8 cellular contexts compared by ENCODE assay signal in the genomic region with DNA sequence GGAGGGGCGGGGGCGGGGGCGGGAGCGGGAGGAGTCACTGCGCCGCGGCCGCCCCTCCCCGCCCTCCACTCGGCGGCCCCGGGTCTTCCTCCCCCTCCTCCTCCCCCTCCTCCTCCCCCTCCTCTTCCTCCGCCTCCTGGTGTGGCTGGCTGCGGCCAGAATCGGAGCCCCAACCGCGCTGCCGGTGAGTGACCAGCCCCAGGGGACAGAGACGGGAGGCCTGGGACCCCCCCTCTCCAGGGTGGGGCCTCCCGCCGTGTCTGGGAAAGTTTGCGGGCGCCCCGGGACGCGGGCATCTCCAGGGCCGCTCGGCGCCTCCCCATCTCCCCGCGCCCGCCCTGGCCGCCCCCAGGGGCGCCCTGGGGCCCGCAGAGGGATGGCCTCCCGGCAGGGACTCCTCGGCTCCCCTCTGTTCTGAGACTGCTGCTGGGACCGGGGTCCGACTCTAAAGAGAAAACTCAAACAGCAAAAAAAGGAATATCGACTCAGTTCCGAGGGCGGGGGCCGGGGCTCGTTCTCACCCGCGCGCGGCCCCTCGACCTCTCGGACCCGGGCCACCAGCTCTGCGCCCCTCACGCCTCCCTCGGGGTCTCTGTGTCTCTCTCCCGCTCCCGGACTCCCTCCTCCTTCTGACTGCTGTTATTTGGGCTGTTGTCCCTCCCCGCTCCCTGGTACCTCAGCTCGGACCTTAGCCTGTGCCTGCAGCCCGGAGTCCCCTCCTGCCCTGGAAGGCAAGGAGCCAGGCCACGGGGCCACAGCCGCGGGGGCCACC. TPM values are rescaled to one million over a fixed set of nuclear protein-coding genes. Genes with fewer than 3 reads are reported as not detected.
DNase-seq lines count a peak whose midpoint lies in the region; ATAC-seq and TF ChIP-seq lines count a peak whose summit lies in the region.

Gene STON1, plus strand, starts transcription at position 122 of the 772 bp plus-strand sequence. CDS start 50,480 bp downstream, outside the sequence.

- H3K4me1 Mint-ChIP-seq in IgD-negative memory B cell, result peaks cover 3 to 9% (median 5%) of the 10 kb centered on the region in 3 donors
- H3K4me1 Mint-ChIP-seq in naive B cell, result peaks cover 20 to 23% (median 21%) of the 10 kb centered on the region in 3 donors

- H3K36me3 ChIP-seq in esophagus squamous epithelium, result no peaks in the 10 kb centered on the region
- H3K36me3 ChIP-seq in upper lobe of left lung, result no peaks in the 10 kb centered on the region

- H3K4me1 ChIP-seq in esophagus squamous epithelium, result peaks cover 10 to 69% (median 12%) of the 10 kb centered on the region in 3 donors
- H3K4me1 ChIP-seq in upper lobe of left lung, result peaks cover 8 to 25% (median 14%) of the 10 kb centered on the region in 4 donors

- TF ChIP-seq POLR2A in esophagus squamous epithelium (IDR thresholded peaks at IDR 0.05) (peak in 1 of 4 donors; percentile 24), upper lobe of left lung (IDR thresholded peaks at IDR 0.05) (no peak)

- H3K36me3 Mint-ChIP-seq in IgD-negative memory B cell, result peaks cover 5% of the 10 kb centered on the region
- peaks cover 0 to 7% of the 10 kb centered on the region in 2 donors for H3K36me3 Mint-ChIP-seq in naive B cell

- H3K4me3 Mint-ChIP-seq in IgD-negative memory B cell (peak within 1 kb of the TSS; percentile 63 to 93 (median 85)), naive B cell (peak within 1 kb of the TSS; percentile 79 to 97 (median 88))

- H3K9me3 ChIP-seq in esophagus squamous epithelium (no peaks in the 10 kb centered on the region), upper lobe of left lung (no peaks in the 10 kb centered on the region)

- H3K9me3 Mint-ChIP-seq in IgD-negative memory B cell (no peaks in the 10 kb centered on the region), naive B cell (no peaks in the 10 kb centered on the region)

- TF ChIP-seq EP300 in upper lobe of left lung (IDR thresholded peaks at IDR 0.05), result no peak

- peak within 1 kb of the TSS; percentile 49 to 79 (median 66) for H3K4me3 ChIP-seq in esophagus squamous epithelium
- peak within 1 kb of the TSS; percentile 58 to 86 (median 74) for H3K4me3 ChIP-seq in upper lobe of left lung

- TF ChIP-seq CTCF in esophagus squamous epithelium (IDR thresholded peaks at IDR 0.05) (no peak), upper lobe of left lung (IDR thresholded peaks at IDR 0.05) (peak in 2 of 6 experiments; percentile 8 to 14)

- H3K27ac Mint-ChIP-seq in IgD-negative memory B cell, result peak within 1 kb of the TSS in 1 of 3 donors; percentile 17
- peak within 1 kb of the TSS in 4 of 6 donors; percentile 17 to 96 (median 71) for H3K27ac Mint-ChIP-seq in naive B cell

- ATAC-seq in naive B cell (ENCODE audit: low read depth in 2 of 2) (peak; percentile 67 to 69), upper lobe of left lung (ENCODE audit: low FRiP score in 2 of 2) (peak; percentile 66 to 77), GM19328 (IDR thresholded peaks at IDR 0.05; ENCODE audit: unreplicated experiment) (no peak)

- intact Hi-C loops in esophagus squamous epithelium (cut with DNase I), result no loop called here

- H3K27ac ChIP-seq in esophagus squamous epithelium, result peak within 1 kb of the TSS; percentile 73 to 93 (median 90)
- peak within 1 kb of the TSS; percentile 59 to 91 (median 88) for H3K27ac ChIP-seq in upper lobe of left lung

- no peaks in the 10 kb centered on the region for H3K27me3 Mint-ChIP-seq in IgD-negative memory B cell
- H3K27me3 Mint-ChIP-seq in naive B cell, result peaks cover 5 to 13% (median 6%) of the 10 kb centered on the region in 3 donors

- WGBS in esophagus squamous epithelium, 2 donors, result 0 to 1% methylated on average over 21 to 31 of the region's 62 CpGs
- WGBS in upper lobe of left lung, 2 donors, result 0 to 1% methylated on average over 7 to 36 of the region's 62 CpGs

- DNase-seq in activated CD4-positive, alpha-beta T cell treated with anti-CD3 and anti-CD28 coated beads for 24 hours (ENCODE audit: low read depth in 2 of 2), result peak; percentile 6 to 7
- no peak for DNase-seq in activated CD4-positive, alpha-beta T cell treated with anti-CD3 and anti-CD28 coated beads for 1 hour
- DNase-seq in activated CD8-positive, alpha-beta memory T cell treated with anti-CD3 and anti-CD28 coated beads, Interleukin-2, amount 50 U/mL, for 4 hours, result peak; percentile 32
- no peak for DNase-seq in esophagus squamous epithelium (lab: John Stamatoyannopoulos, UW)
- peak; percentile 11 for DNase-seq in naive B cell
- DNase-seq in upper lobe of left lung, result peak; percentile 59 to 87

- H3K27me3 ChIP-seq in esophagus squamous epithelium (no peaks in the 10 kb centered on the region), upper lobe of left lung (no peaks in the 10 kb centered on the region)

RNA-seq across cellular contexts. Expression of gene STON1, which starts in this region (rescaled TPM):
- polyA plus RNA-seq in IgD-negative memory B cell (0.06 TPM), naive B cell (ENCODE audit: low read depth in 6 of 6) (under 1 TPM in 2 of 6 donors, not detected in 4; 0.13 to 0.14 TPM)
- total RNA-seq in esophagus squamous epithelium (10 to 100 TPM in 1 of 4 donors, 1 to 10 TPM in 3; 2.0 to 37.2 (median 6.9) TPM), upper lobe of left lung (10 to 100 TPM; 13.2 to 27.0 (median 20.0) TPM)

Comparison
In these comparisons a context has a peak if more than half of its experiments do, and no peak if none do; other contexts are left out.
1. DNase-seq: peak in activated CD4-positive, alpha-beta T cell treated with anti-CD3 and anti-CD28 coated beads for 24 hours (2 of 2), activated CD8-positive, alpha-beta memory T cell treated with anti-CD3 and anti-CD28 coated beads, Interleukin-2, amount 50 U/mL, for 4 hours (single experiment) and upper lobe of left lung (2 of 2); none in activated CD4-positive, alpha-beta T cell treated with anti-CD3 and anti-CD28 coated beads for 1 hour (single experiment) and esophagus squamous epithelium (single experiment).
2. Peak in DNase-seq and ATAC-seq in naive B cell; RNA of the gene not detected or under 1 TPM.